ENCODE assay signal across 11 cellular contexts in genomic region chr19:19537321-19538048, GRCh38. TPM values are rescaled to one million over a fixed set of nuclear protein-coding genes. Genes with fewer than 3 reads are reported as not detected.
A peak's percentile ranks its signal among the peaks of the same experiment; 100 is the strongest.
DNase-seq lines count a peak whose midpoint lies in the region; ATAC-seq lines count a peak whose summit lies in the region.
"Had no signal": no experiment of that assay in that cellular context is flagged by ENCODE, and none has a peak within 500 bp of the region (broad histone marks: within the 10 kb centered on the region; RNA-seq: fewer than 3 reads in every experiment).

No MANE protein-coding gene starts in this region.

- no peaks in the 10 kb centered on the region for H3K9me3 Mint-ChIP-seq in T-cell

- H3K27me3 ChIP-seq in iPS-20b (ENCODE audit: insufficient read depth, low read length): peaks cover 64% of the 10 kb centered on the region
- H3K27me3 ChIP-seq: ovary had no signal

- H3K36me3 Mint-ChIP-seq in T-cell: no peaks in the 10 kb centered on the region

- CTCF ChIA-PET in T-cell (lab: Charles Lee): no interaction called here

- no peaks in the 10 kb centered on the region for H3K36me3 ChIP-seq in iPS-20b (ENCODE audit: insufficient read depth, low read depth, low read length)
- H3K36me3 ChIP-seq: ovary had no signal

- H3K4me1 ChIP-seq in iPS-20b (ENCODE audit: insufficient read depth, low read length): no peaks in the 10 kb centered on the region

- no peaks in the 10 kb centered on the region for H3K9me3 ChIP-seq in iPS-20b (ENCODE audit: insufficient read depth, low read depth, low read length)
- H3K9me3 ChIP-seq: ovary had no signal

- H3K27ac Mint-ChIP-seq in T-cell: no peak overlapping the region

- H3K27ac ChIP-seq in iPS-20b (ENCODE audit: low read length): no peak overlapping the region
- H3K27ac ChIP-seq: ovary had no signal

- H3K4me3 Mint-ChIP-seq in T-cell: peak overlapping the region; percentile 57 to 84 (median 70)

- H3K9ac ChIP-seq in iPS-20b (ENCODE audit: low read depth, low read length): no peak overlapping the region

- peak; percentile 70 for DNase-seq in activated effector memory CD4-positive, alpha-beta T cell treated with anti-CD3 and anti-CD28 coated beads, Interleukin-2, amount 50 U/mL, for 16 hours
- no peak for DNase-seq in activated effector memory CD4-positive, alpha-beta T cell treated with Interleukin-2 at 50 U/mL for 16 hours
- DNase-seq in T-cell: peak in 2 of 34 experiments; percentile 29 to 42
- DNase-seq in stimulated activated naive CD4-positive, alpha-beta T cell treated with Interleukin-2 at 50 U/mL for 16 hours (lab: John Stamatoyannopoulos, UW): peak; percentile 13
- no peak for DNase-seq in germinal center (ENCODE audit: low spot score)
- DNase-seq in Ammon's horn (ENCODE audit: low spot score): no peak
- DNase-seq: NCI-H2029 treated with DMSO at 0.1 percent for 48 hours had no signal

- H3K4me1 Mint-ChIP-seq in T-cell: peaks cover 27 to 57% (median 35%) of the 10 kb centered on the region in 3 donors

- POLR2A ChIA-PET in T-cell (lab: Charles Lee): no interaction called here

- H3K27me3 Mint-ChIP-seq in T-cell: peaks cover 0 to 13% of the 10 kb centered on the region in 2 donors

- peak overlapping the region; percentile 63; the same call in 1 of the 2 replicates for H3K4me3 ChIP-seq in iPS-20b (ENCODE audit: low read length)

- ATAC-seq in T-cell (replicated peaks in 1 of 4) (peak in 1 of 4 experiments; percentile 25), HG02973 (IDR thresholded peaks at IDR 0.05; ENCODE audit: unreplicated experiment) (no peak)

RNA-seq across cellular contexts. Expression of gene CILP2, which starts 0.6 kb away (rescaled TPM):
- total RNA-seq in T-cell: 1 to 10 TPM in 1 of 5 donors, under 1 TPM in 4; 0.23 to 1.3 (median 0.41) TPM
- total RNA-seq: SK-MEL-5 had no signal

RNA-seq across cellular contexts. Expression of gene YJEFN3, which starts 8.8 kb away (rescaled TPM):
- 10 to 100 TPM in 3 of 5 donors, 1 to 10 TPM in 2; 5.4 to 14.2 (median 12.5) TPM for total RNA-seq in T-cell

RNA-seq across cellular contexts. Expression of gene NDUFA13, which starts 21.5 kb away (rescaled TPM):
- total RNA-seq in T-cell: 100 to 1,000 TPM; 188 to 235 (median 233) TPM

RNA-seq across cellular contexts. Expression of gene TSSK6, which starts 22.1 kb away (rescaled TPM):
- total RNA-seq in T-cell: 10 to 100 TPM in 3 of 5 donors, 1 to 10 TPM in 2; 3.9 to 13.0 (median 11.0) TPM

Comparison
In these comparisons a context has a peak if more than half of its experiments do, and no peak if none do; other contexts are left out.
1. DNase-seq: peak in activated effector memory CD4-positive, alpha-beta T cell treated with anti-CD3 and anti-CD28 coated beads, Interleukin-2, amount 50 U/mL, for 16 hours (single experiment) and stimulated activated naive CD4-positive, alpha-beta T cell treated with Interleukin-2 at 50 U/mL for 16 hours (single experiment); none in activated effector memory CD4-positive, alpha-beta T cell treated with Interleukin-2 at 50 U/mL for 16 hours (single experiment), germinal center (single experiment) and Ammon's horn (single experiment).